In the genomic region with DNA sequence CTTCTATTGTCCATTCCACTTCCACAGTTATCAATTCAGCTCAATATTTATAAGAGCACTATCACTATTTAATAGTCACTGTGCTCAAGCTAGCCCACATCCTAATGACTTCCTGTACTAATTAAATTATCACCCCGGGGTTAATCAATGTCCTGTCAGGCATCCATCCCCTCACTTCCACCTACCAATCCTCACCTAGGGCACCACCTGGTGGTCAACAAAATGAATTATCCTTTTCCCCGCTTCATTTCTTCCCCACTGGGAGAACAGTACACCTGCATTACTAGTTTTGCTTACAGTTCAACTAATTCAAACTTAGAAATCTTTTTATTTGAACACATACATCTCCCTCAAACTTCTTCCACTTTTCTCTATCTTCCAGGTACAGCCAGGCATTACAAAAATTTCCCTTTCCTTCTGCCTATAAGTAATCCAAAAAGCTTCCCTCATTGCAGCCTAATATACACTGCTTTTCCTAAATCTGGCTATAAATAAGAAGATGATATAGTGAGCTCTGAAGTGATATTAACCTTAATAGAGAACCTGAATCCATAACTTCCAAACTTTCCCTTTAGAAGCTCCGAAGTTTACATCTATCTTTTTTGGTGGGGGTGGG, we compare ENCODE assay signal across 8 cellular contexts.
DNase-seq lines count a peak whose midpoint lies in the region; ATAC-seq and TF ChIP-seq lines count a peak whose summit lies in the region.

No MANE protein-coding gene starts in this region.

- no peaks in the 10 kb centered on the region for H3K9me3 ChIP-seq in hepatocyte (ENCODE audit: low read depth)

- H3K4me2 ChIP-seq in KMS-11 (no peak overlapping the region), hepatocyte (no peak overlapping the region)

- TF ChIP-seq CTCF in KMS-11 (conservative IDR thresholded peaks at IDR 0.05; ENCODE audit: low read depth, low read length) (peak; percentile 91), hepatocyte (IDR thresholded peaks at IDR 0.05; ENCODE audit: poor library complexity) (peak; percentile 69)

- no peak overlapping the region for H2AFZ ChIP-seq in KMS-11 (ENCODE audit: low read depth)
- H2AFZ ChIP-seq in hepatocyte, result no peak overlapping the region

- no peak for ATAC-seq in HG03571 (IDR thresholded peaks at IDR 0.05; ENCODE audit: unreplicated experiment)

- peaks cover 15% of the 10 kb centered on the region for H3K4me1 ChIP-seq in KMS-11 (ENCODE audit: low read depth, poor library complexity, severe bottlenecking)
- H3K4me1 ChIP-seq in hepatocyte (ENCODE audit: insufficient read depth), result no peaks in the 10 kb centered on the region

- H3K79me2 ChIP-seq in KMS-11 (ENCODE audit: insufficient read depth, low read depth) (no peaks in the 10 kb centered on the region), hepatocyte (peaks cover 27% of the 10 kb centered on the region)

- H3K4me3 ChIP-seq in KMS-11 (IDR thresholded peaks at IDR 0.05; ENCODE audit: insufficient read depth, low read depth, low read length) (no peak overlapping the region), hepatocyte (no peak overlapping the region)

- H3K9me2 ChIP-seq in hepatocyte (replicated peaks; ENCODE audit: insufficient read depth), result no peaks in the 10 kb centered on the region

- H3K36me3 ChIP-seq in KMS-11 (ENCODE audit: insufficient read depth), result no peaks in the 10 kb centered on the region
- no peaks in the 10 kb centered on the region for H3K36me3 ChIP-seq in hepatocyte (replicated peaks; ENCODE audit: insufficient read depth, low read depth)

- DNase-seq in activated naive CD4-positive, alpha-beta T cell treated with Interleukin-2 at 50 U/mL for 16 hours, result peak; percentile 28
- no peak for DNase-seq in activated naive CD4-positive, alpha-beta T cell (lab: John Stamatoyannopoulos, UW)
- DNase-seq in RPMI8226 (peak; percentile 60), amniotic epithelial cell (ENCODE audit: low read depth) (peak; percentile 29), hepatocyte (ENCODE audit: low spot score) (peak; percentile 72)
- peak; percentile 63 for DNase-seq in stimulated activated CD4-positive, alpha-beta T cell treated with anti-CD3 and anti-CD28 coated beads, Interleukin-15, amount 100 ng/mL, for 24 hours

- 50% methylated on average over 3 of the region's 3 CpGs for WGBS in hepatocyte (ENCODE audit: low lambda C conversion rate, missing lambda C conversion rate)

- no peak overlapping the region for H3K9ac ChIP-seq in KMS-11

- H3K27me3 ChIP-seq in KMS-11 (ENCODE audit: insufficient read depth, low read depth) (no peaks in the 10 kb centered on the region), hepatocyte (no peaks in the 10 kb centered on the region)

- H3K27ac ChIP-seq in KMS-11, result no peak overlapping the region
- H3K27ac ChIP-seq in hepatocyte, result no peak overlapping the region

- H4K20me1 ChIP-seq in KMS-11 (ENCODE audit: insufficient read depth) (no peaks in the 10 kb centered on the region), hepatocyte (ENCODE audit: insufficient read depth, poor library complexity, severe bottlenecking) (no peaks in the 10 kb centered on the region)

Comparison
In these comparisons a context has a peak if more than half of its experiments do, and no peak if none do; other contexts are left out.
1. DNase-seq: peak in activated naive CD4-positive, alpha-beta T cell treated with Interleukin-2 at 50 U/mL for 16 hours (single experiment), RPMI8226 (single experiment), amniotic epithelial cell (single experiment), hepatocyte (single experiment) and stimulated activated CD4-positive, alpha-beta T cell treated with anti-CD3 and anti-CD28 coated beads, Interleukin-15, amount 100 ng/mL, for 24 hours (single experiment); none in activated naive CD4-positive, alpha-beta T cell (0 of 4).